8 cellular contexts compared by ENCODE assay signal in the genomic region with DNA sequence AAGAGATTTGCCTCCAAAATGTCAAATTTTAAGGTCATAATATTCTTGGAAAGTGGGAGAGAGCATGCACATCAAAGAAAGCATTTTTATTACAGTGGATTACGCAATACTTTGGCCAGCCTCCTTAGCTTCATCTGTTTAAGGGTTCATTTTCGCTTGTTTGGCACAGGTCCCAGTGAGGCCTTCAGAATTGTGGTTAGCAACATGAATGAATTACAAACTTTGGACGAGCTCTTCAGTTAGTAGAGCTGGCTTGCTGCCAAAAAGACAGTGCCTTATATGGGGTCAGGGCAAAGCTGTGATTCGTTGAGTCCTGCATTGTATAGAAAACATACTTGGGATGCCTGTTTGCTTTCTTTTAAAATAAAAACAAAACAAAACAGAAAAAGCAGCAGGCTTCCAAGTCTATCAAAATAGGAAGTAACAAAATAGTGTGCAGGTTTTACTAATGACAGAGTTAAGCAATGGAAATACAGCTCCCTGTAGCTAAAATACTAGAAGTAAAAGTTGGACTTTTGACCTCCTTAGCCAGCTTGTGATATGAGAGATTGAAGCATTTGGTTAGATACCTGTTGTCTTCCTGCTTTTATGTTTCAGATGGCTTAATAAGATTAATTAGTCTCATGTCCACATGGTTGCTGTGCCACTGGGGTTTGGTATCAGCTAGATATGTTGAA.
DNase-seq lines count a peak whose midpoint lies in the region; ATAC-seq and TF ChIP-seq lines count a peak whose summit lies in the region.

No MANE protein-coding gene starts in this region.

- no peak overlapping the region for H3K9ac ChIP-seq in SK-N-SH

- H3K36me3 ChIP-seq in SK-N-SH (replicated peaks in 1 of 2; ENCODE audit: control insufficient read depth in 1 of 2, insufficient read depth in 2 of 2, low read length in 1 of 2) = peaks cover 19 to 41% of the 10 kb centered on the region in 2 experiments
- no peaks in the 10 kb centered on the region for H3K36me3 ChIP-seq in suprapubic skin

- peaks cover 15% of the 10 kb centered on the region for H3K79me2 ChIP-seq in SK-N-SH (ENCODE audit: insufficient read depth)

- WGBS in SK-N-SH (ENCODE audit: low lambda C conversion rate) = 1% methylated on average over 4 of the region's 4 CpGs
- WGBS in lower leg skin, 2 donors = 0 to 2% methylated on average over 4 of the region's 4 CpGs
- WGBS in suprapubic skin = 2% methylated on average over 4 of the region's 4 CpGs

- DNase-seq in AG04450 (ENCODE audit: low read depth, low spot score) = peak; percentile 99
- DNase-seq in GM13977 (ENCODE audit: low spot score) = peak; percentile 43
- DNase-seq in NCI-H1417 treated with DMSO at 0.1 percent for 48 hours (lab: John Stamatoyannopoulos, UW) = peak; percentile 76
- peak; percentile 61 for DNase-seq in SK-N-SH
- DNase-seq in choroid plexus epithelial cell (ENCODE audit: low read depth) = peak; percentile 100
- peak; percentile 90 to 92 for DNase-seq in lower leg skin (ENCODE audit: low spot score in 2 of 2)
- peak; percentile 89 to 90 for DNase-seq in suprapubic skin (ENCODE audit: low spot score in 2 of 2)

- TF ChIP-seq CTCF in AG04450 (IDR thresholded peaks at IDR 0.05; ENCODE audit: low read depth, low read length) (no peak), GM13977 (IDR thresholded peaks at IDR 0.05; ENCODE audit: extremely low read depth, insufficient read depth, missing control alignments) (no peak), SK-N-SH (IDR thresholded peaks at IDR 0.05) (no peak), choroid plexus epithelial cell (conservative IDR thresholded peaks at IDR 0.05; ENCODE audit: low read depth, low read length) (no peak), lower leg skin (IDR thresholded peaks at IDR 0.05) (no peak), suprapubic skin (IDR thresholded peaks at IDR 0.05) (no peak)

- no peak overlapping the region for H2AFZ ChIP-seq in SK-N-SH (ENCODE audit: low read depth)

- ATAC-seq in HG02884 (IDR thresholded peaks at IDR 0.05; ENCODE audit: unreplicated experiment) = peak; percentile 85

- intact Hi-C loops in lower leg skin (cut with DNase I; ENCODE audit: low total_unique reads) = no loop called here

- TF ChIP-seq RAD21 in SK-N-SH (IDR thresholded peaks at IDR 0.05; ENCODE audit: low read length) = no peak

- H3F3A ChIP-seq in SK-N-SH (replicated peaks; ENCODE audit: insufficient read depth) = peaks cover 22% of the 10 kb centered on the region

- CTCF ChIA-PET in AG04450 (lab: Charles Lee) = interaction anchor here (0.5 to 1.5 kb wide), 2 partner anchors 8 to 362 kb away, joined by 5 to 6 read pairs; no protein-coding TSS in a partner anchor
- CTCF ChIA-PET in SK-N-SH (lab: Yijun Ruan, JAX) = interaction anchor here (0.7 to 3.3 kb wide), 6 partner anchors 8 to 229 kb away, joined by 3 to 18 read pairs (median 4); no protein-coding TSS in a partner anchor

- TF ChIP-seq POLR2A in lower leg skin (IDR thresholded peaks at IDR 0.05) (no peak), suprapubic skin (IDR thresholded peaks at IDR 0.05) (no peak)

- no peak overlapping the region for H3K27ac ChIP-seq in AG04450 (ENCODE audit: low read depth, low read length)
- peak overlapping the region; percentile 62 to 87 for H3K27ac ChIP-seq in SK-N-SH (ENCODE audit: low read depth in 2 of 2, low read length in 1 of 2)
- no peak overlapping the region for H3K27ac ChIP-seq in suprapubic skin

- H3K4me2 ChIP-seq in SK-N-SH = peak overlapping the region; percentile 22; the same call in 1 of the 2 replicates

- no peak overlapping the region for H3K4me3 ChIP-seq in AG04450 (ENCODE audit: low read depth, low read length)
- H3K4me3 ChIP-seq in SK-N-SH (ENCODE audit: low read depth in 2 of 2, low read length in 1 of 2) = no peak overlapping the region
- H3K4me3 ChIP-seq in choroid plexus epithelial cell (ENCODE audit: low read depth, low read length) = no peak overlapping the region
- no peak overlapping the region for H3K4me3 ChIP-seq in lower leg skin (ENCODE audit: low read depth, poor library complexity, severe bottlenecking)
- no peak overlapping the region for H3K4me3 ChIP-seq in suprapubic skin

- TF ChIP-seq EP300 in SK-N-SH (IDR thresholded peaks at IDR 0.05; ENCODE audit: borderline replicate concordance in 1 of 2, low read depth in 1 of 2, low read length in 1 of 2) = peak; percentile 31 to 68; a peak in 2 of 4 replicates
- no peak for TF ChIP-seq EP300 in suprapubic skin (IDR thresholded peaks at IDR 0.05)

- POLR2A ChIA-PET in AG04450 (lab: Yijun Ruan, JAX) = interaction anchor here (0.5 to 1.4 kb wide), 3 partner anchors 30 to 409 kb away, joined by 3 to 4 read pairs (median 3); no protein-coding TSS in a partner anchor
- POLR2A ChIA-PET in SK-N-SH (lab: Yijun Ruan, JAX) = interaction anchor here (0.6 to 1.8 kb wide), 3 partner anchors 175 to 205 kb away, joined by 3 to 14 read pairs (median 6); a partner anchor contains a TSS

- in situ Hi-C loops in GM13977 (cut with MboI; ENCODE audit: low pct_unique_long_range_greater_than_20kb, low sequenced_read_pairs, unreplicated experiment) = loop anchor here (10.0 to 25.0 kb wide), 2 partner anchors 230 to 438 kb away; no protein-coding TSS in a partner anchor

- H3K9me2 ChIP-seq in SK-N-SH = no peaks in the 10 kb centered on the region

- H3K9me3 ChIP-seq in AG04450 (ENCODE audit: control insufficient read depth, insufficient read depth, low read length) (no peaks in the 10 kb centered on the region), SK-N-SH (no peaks in the 10 kb centered on the region), suprapubic skin (no peaks in the 10 kb centered on the region)

- H3K4me1 ChIP-seq in SK-N-SH (ENCODE audit: control insufficient read depth in 1 of 2, insufficient read depth in 2 of 2, low read depth in 1 of 2, low read length in 1 of 2) (peaks cover 39 to 44% of the 10 kb centered on the region in 2 experiments), suprapubic skin (peaks cover 32% of the 10 kb centered on the region)

- H3K27me3 ChIP-seq in AG04450 (ENCODE audit: control insufficient read depth, insufficient read depth, low read length) (no peaks in the 10 kb centered on the region), SK-N-SH (ENCODE audit: insufficient read depth) (no peaks in the 10 kb centered on the region), suprapubic skin (no peaks in the 10 kb centered on the region)

- H4K20me1 ChIP-seq in SK-N-SH (ENCODE audit: insufficient read depth) = peaks cover 22% of the 10 kb centered on the region

TF ChIP-seq in SK-N-SH, 30 proteins besides CTCF, POLR2A, EP300 and RAD21 (continues in another document):
- TF ChIP-seq, protein P1, sequence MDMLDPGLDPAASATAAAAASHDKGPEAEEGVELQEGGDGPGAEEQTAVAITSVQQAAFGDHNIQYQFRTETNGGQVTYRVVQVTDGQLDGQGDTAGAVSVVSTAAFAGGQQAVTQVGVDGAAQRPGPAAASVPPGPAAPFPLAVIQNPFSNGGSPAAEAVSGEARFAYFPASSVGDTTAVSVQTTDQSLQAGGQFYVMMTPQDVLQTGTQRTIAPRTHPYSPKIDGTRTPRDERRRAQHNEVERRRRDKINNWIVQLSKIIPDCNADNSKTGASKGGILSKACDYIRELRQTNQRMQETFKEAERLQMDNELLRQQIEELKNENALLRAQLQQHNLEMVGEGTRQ (IDR thresholded peaks at IDR 0.05; ENCODE audit: borderline replicate concordance, low read depth, low read length) = no peak
- TF ChIP-seq FOSL2 (IDR thresholded peaks at IDR 0.05; ENCODE audit: borderline replicate concordance, low read depth) (no peak), TAF1 (IDR thresholded peaks at IDR 0.05; ENCODE audit: borderline replicate concordance, low read depth, low read length) (no peak), FOXJ3 (CRISPR knock-in tag; IDR thresholded peaks at IDR 0.05) (no peak), CHD2 (IDR thresholded peaks at IDR 0.05; ENCODE audit: low read length, partially characterized antibody) (peak; percentile 10), GATA2 (CRISPR knock-in tag; IDR thresholded peaks at IDR 0.05) (peak; percentile 53), RFX5 (IDR thresholded peaks at IDR 0.05; ENCODE audit: low read length) (no peak), GABPA (IDR thresholded peaks at IDR 0.05; ENCODE audit: low read depth) (no peak)
- TF ChIP-seq, protein P2, sequence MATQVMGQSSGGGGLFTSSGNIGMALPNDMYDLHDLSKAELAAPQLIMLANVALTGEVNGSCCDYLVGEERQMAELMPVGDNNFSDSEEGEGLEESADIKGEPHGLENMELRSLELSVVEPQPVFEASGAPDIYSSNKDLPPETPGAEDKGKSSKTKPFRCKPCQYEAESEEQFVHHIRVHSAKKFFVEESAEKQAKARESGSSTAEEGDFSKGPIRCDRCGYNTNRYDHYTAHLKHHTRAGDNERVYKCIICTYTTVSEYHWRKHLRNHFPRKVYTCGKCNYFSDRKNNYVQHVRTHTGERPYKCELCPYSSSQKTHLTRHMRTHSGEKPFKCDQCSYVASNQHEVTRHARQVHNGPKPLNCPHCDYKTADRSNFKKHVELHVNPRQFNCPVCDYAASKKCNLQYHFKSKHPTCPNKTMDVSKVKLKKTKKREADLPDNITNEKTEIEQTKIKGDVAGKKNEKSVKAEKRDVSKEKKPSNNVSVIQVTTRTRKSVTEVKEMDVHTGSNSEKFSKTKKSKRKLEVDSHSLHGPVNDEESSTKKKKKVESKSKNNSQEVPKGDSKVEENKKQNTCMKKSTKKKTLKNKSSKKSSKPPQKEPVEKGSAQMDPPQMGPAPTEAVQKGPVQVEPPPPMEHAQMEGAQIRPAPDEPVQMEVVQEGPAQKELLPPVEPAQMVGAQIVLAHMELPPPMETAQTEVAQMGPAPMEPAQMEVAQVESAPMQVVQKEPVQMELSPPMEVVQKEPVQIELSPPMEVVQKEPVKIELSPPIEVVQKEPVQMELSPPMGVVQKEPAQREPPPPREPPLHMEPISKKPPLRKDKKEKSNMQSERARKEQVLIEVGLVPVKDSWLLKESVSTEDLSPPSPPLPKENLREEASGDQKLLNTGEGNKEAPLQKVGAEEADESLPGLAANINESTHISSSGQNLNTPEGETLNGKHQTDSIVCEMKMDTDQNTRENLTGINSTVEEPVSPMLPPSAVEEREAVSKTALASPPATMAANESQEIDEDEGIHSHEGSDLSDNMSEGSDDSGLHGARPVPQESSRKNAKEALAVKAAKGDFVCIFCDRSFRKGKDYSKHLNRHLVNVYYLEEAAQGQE (IDR thresholded peaks at IDR 0.05; ENCODE audit: low read depth, low read length) = no peak
- TF ChIP-seq, protein P3, sequence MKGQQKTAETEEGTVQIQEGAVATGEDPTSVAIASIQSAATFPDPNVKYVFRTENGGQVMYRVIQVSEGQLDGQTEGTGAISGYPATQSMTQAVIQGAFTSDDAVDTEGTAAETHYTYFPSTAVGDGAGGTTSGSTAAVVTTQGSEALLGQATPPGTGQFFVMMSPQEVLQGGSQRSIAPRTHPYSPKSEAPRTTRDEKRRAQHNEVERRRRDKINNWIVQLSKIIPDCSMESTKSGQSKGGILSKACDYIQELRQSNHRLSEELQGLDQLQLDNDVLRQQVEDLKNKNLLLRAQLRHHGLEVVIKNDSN (IDR thresholded peaks at IDR 0.05; ENCODE audit: borderline replicate concordance, low read depth) = no peak
- TF ChIP-seq, protein P4, sequence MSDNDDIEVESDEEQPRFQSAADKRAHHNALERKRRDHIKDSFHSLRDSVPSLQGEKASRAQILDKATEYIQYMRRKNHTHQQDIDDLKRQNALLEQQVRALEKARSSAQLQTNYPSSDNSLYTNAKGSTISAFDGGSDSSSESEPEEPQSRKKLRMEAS (IDR thresholded peaks at IDR 0.05; ENCODE audit: low read depth) = peak; percentile 51

Comparison
In these comparisons a context has a peak if more than half of its experiments do, and no peak if none do; other contexts are left out.
1. DNase-seq: peak in every context shown above with its lines; median percentile 100 in choroid plexus epithelial cell; 99 in AG04450; 91 in lower leg skin; 90 in suprapubic skin; 76 in NCI-H1417 treated with DMSO at 0.1 percent for 48 hours; 61 in SK-N-SH; 43 in GM13977.
2. H3K27ac ChIP-seq: peak in SK-N-SH (2 of 2); none in AG04450 (single experiment) and suprapubic skin (single experiment).